Comparison of ENCODE assay signal across 13 cellular contexts in the genomic region with DNA sequence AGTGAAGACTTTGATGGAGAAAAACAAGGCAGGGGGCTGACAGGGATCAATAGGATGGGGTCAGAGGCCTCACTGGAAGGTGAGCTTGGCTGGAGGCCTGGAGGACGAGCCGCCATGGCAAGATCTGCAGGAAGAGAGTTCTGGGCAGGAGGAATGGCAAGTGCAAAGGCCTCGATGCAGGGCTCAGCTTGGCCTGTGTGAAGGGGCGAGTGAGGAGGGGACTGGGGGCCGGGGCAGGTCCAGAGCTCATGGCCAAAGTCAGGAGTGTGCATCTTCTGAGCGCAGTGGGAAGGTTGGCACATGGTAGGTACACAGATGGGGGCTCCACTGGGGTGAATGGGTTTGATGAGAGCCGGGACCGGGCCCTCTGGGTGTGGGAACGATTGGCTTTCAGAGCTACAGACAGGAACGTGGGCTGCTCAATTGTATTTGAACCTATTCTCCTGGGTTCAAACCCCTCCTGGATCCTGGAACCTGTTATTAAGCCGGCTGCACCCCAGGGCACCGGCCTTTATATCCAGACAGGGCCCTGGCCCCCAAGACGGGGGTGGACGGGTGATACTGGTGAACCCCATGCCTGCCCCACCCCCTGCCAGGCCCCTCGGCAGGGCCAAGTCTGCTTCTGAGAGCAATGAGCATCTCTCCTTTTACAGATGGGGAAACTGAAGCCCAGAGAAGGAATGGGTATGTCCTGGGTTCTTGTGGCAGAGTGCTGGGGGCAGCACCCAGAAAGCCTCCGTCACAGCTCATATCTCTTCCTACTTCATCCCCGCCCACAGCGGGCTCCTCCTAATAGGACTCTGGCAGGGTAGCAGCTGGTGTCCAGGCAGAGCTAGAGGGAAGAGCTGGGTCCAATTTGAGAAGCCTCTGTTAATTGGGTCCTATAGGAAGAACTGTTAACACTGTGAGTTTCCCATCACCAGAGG.
A peak's percentile ranks its signal among the peaks of the same experiment; 100 is the strongest.
DNase-seq lines count a peak whose midpoint lies in the region; ATAC-seq, FAIRE-seq and TF ChIP-seq lines count a peak whose summit lies in the region.
"Had no signal": no experiment of that assay in that cellular context is flagged by ENCODE, and none has a peak within 500 bp of the region (broad histone marks: within the 10 kb centered on the region; RNA-seq: fewer than 3 reads in every experiment).

No MANE protein-coding gene starts in this region.

- in situ Hi-C loops in brain microvascular endothelial cell (cut with HindIII; ENCODE audit: low pct_ligation_motif_present, low sequenced_read_pairs), result no loop called here

- TF ChIP-seq POLR2A in erythroblast (IDR thresholded peaks at IDR 0.05; ENCODE audit: low read length), result no peak

- no peak overlapping the region for H3K9ac ChIP-seq in neural progenitor cell

- H3K4me1 Mint-ChIP-seq in natural killer cell treated with Interleukin-12 subunit alpha and Interleukin-12 subunit beta and Interleukin-15 and Interleukin-18, amount 100 ng/mL, for 72 hours (ENCODE audit: low read depth in 2 of 2), result peaks cover 59 to 64% of the 10 kb centered on the region in 2 donors
- peaks cover 14 to 37% of the 10 kb centered on the region in 2 donors for H3K4me1 Mint-ChIP-seq in natural killer cell
- H3K4me1 Mint-ChIP-seq in neural progenitor cell, result peaks cover 12% of the 10 kb centered on the region
- peaks cover 44% of the 10 kb centered on the region for H3K4me1 Mint-ChIP-seq in Calu3 (ENCODE audit: low read depth, unreplicated experiment)
- H3K4me1 Mint-ChIP-seq: neural crest cell had no signal

- H3K27ac Mint-ChIP-seq in natural killer cell treated with Interleukin-12 subunit alpha and Interleukin-12 subunit beta and Interleukin-15 and Interleukin-18, amount 100 ng/mL, for 72 hours, result peak overlapping the region; percentile 72 to 86
- no peak overlapping the region for H3K27ac Mint-ChIP-seq in natural killer cell
- peak overlapping the region; percentile 85 for H3K27ac Mint-ChIP-seq in neural progenitor cell
- no peak overlapping the region for H3K27ac Mint-ChIP-seq in Calu3 (ENCODE audit: unreplicated experiment)

- no TSS peak for BruUV-seq in Calu3 (replicated peaks; lab: Mats Ljungman, UMichigan)

- H3K36me3 Mint-ChIP-seq in natural killer cell treated with Interleukin-12 subunit alpha and Interleukin-12 subunit beta and Interleukin-15 and Interleukin-18, amount 100 ng/mL, for 72 hours, result peaks cover 13% of the 10 kb centered on the region
- no peaks in the 10 kb centered on the region for H3K36me3 Mint-ChIP-seq in natural killer cell
- no peaks in the 10 kb centered on the region for H3K36me3 Mint-ChIP-seq in neural progenitor cell
- peaks cover 5% of the 10 kb centered on the region for H3K36me3 Mint-ChIP-seq in Calu3 (ENCODE audit: insufficient read depth, unreplicated experiment)

- CTCF ChIA-PET in Calu3 (lab: Charles Lee), result interaction anchor here (0.7 to 1.6 kb wide), 3 partner anchors 29 to 73 kb away, joined by 3 to 8 read pairs (median 4); no protein-coding TSS in a partner anchor

- peaks cover 4% of the 10 kb centered on the region for H3K9me3 Mint-ChIP-seq in natural killer cell treated with Interleukin-12 subunit alpha and Interleukin-12 subunit beta and Interleukin-15 and Interleukin-18, amount 100 ng/mL, for 72 hours
- H3K9me3 Mint-ChIP-seq in natural killer cell, result no peaks in the 10 kb centered on the region
- no peaks in the 10 kb centered on the region for H3K9me3 Mint-ChIP-seq in neural progenitor cell
- peaks cover 3% of the 10 kb centered on the region for H3K9me3 Mint-ChIP-seq in Calu3 (ENCODE audit: low read depth, unreplicated experiment)

- H3F3A ChIP-seq in neural progenitor cell (ENCODE audit: low read depth), result no peaks in the 10 kb centered on the region

- ATAC-seq in natural killer cell treated with Interleukin-12 subunit alpha and Interleukin-12 subunit beta and Interleukin-15 and Interleukin-18, amount 100 ng/mL, for 72 hours, result no peak
- ATAC-seq in natural killer cell, result no peak
- no peak for ATAC-seq in GM18868 (IDR thresholded peaks at IDR 0.05; ENCODE audit: unreplicated experiment)

- no peak overlapping the region for H3K4me2 ChIP-seq in neural progenitor cell

- no peak for DNase-seq in natural killer cell treated with Interleukin-12 subunit alpha and Interleukin-12 subunit beta and Interleukin-15 and Interleukin-18, amount 100 ng/mL, for 72 hours (ENCODE audit: low spot score)
- no peak for DNase-seq in natural killer cell
- DNase-seq in erythroblast (lab: John Stamatoyannopoulos, UW), result peak; percentile 75 to 84
- no peak for DNase-seq in neural progenitor cell (ENCODE audit: low spot score)
- no peak for DNase-seq in Calu3
- DNase-seq in brain microvascular endothelial cell, result no peak
- DNase-seq in HTR-8/SVneo (ENCODE audit: insufficient read length, low spot score), result no peak
- DNase-seq: activated naive CD4-positive, alpha-beta T cell treated with anti-CD3 and anti-CD28 coated beads, Interleukin-2, amount 50 U/mL, for 16 hours; NCI-H1417 treated with DMSO at 0.1 percent for 48 hours had no signal

- H3K27ac ChIP-seq in neural progenitor cell (no peak overlapping the region), brain microvascular endothelial cell (no peak overlapping the region)

- H3K4me1 ChIP-seq in neural progenitor cell, result no peaks in the 10 kb centered on the region

- TF ChIP-seq CTCF in natural killer cell (IDR thresholded peaks at IDR 0.05) (no peak), neural progenitor cell (IDR thresholded peaks at IDR 0.05) (no peak), Calu3 (IDR thresholded peaks at IDR 0.05; ENCODE audit: unreplicated experiment) (no peak), brain microvascular endothelial cell (IDR thresholded peaks at IDR 0.05; ENCODE audit: low read depth, low read length, missing control alignments) (no peak)

- no peaks in the 10 kb centered on the region for H3K79me2 ChIP-seq in neural progenitor cell (ENCODE audit: low read depth)

- H2AFZ ChIP-seq in neural progenitor cell (replicated peaks), result no peak overlapping the region

- H3K4me3 Mint-ChIP-seq in natural killer cell treated with Interleukin-12 subunit alpha and Interleukin-12 subunit beta and Interleukin-15 and Interleukin-18, amount 100 ng/mL, for 72 hours, result peak overlapping the region; percentile 69
- no peak overlapping the region for H3K4me3 Mint-ChIP-seq in natural killer cell
- no peak overlapping the region for H3K4me3 Mint-ChIP-seq in neural progenitor cell
- no peak overlapping the region for H3K4me3 Mint-ChIP-seq in Calu3 (ENCODE audit: low read depth, unreplicated experiment)
- H3K4me3 Mint-ChIP-seq: neural crest cell had no signal

- no peaks in the 10 kb centered on the region for H4K20me1 ChIP-seq in neural progenitor cell (ENCODE audit: low read depth)

- no peaks in the 10 kb centered on the region for H3K9me3 ChIP-seq in neural progenitor cell (ENCODE audit: low read depth)
- H3K9me3 ChIP-seq: thoracic aorta had no signal

- H3K36me3 ChIP-seq in neural progenitor cell (no peaks in the 10 kb centered on the region), brain microvascular endothelial cell (replicated peaks) (no peaks in the 10 kb centered on the region)
- H3K36me3 ChIP-seq: thoracic aorta had no signal

- H3K27me3 ChIP-seq in neural progenitor cell (no peaks in the 10 kb centered on the region), brain microvascular endothelial cell (replicated peaks) (no peaks in the 10 kb centered on the region)

- FAIRE-seq in HTR-8/SVneo (lab: Jason Lieb, UNC), result no peak
- FAIRE-seq: GM12891 had no signal

- peaks cover 7 to 17% of the 10 kb centered on the region in 2 donors for H3K27me3 Mint-ChIP-seq in natural killer cell treated with Interleukin-12 subunit alpha and Interleukin-12 subunit beta and Interleukin-15 and Interleukin-18, amount 100 ng/mL, for 72 hours
- H3K27me3 Mint-ChIP-seq in natural killer cell (ENCODE audit: low read depth in 2 of 2) (peaks cover 26 to 41% of the 10 kb centered on the region in 2 donors), neural progenitor cell (ENCODE audit: insufficient read depth, low read depth) (peaks cover 6% of the 10 kb centered on the region), Calu3 (ENCODE audit: unreplicated experiment) (peaks cover 21% of the 10 kb centered on the region)

- intact Hi-C loops in natural killer cell (cut with micrococcal nuclease) (no loop called here), Calu3 (cut with micrococcal nuclease; ENCODE audit: unreplicated experiment) (no loop called here)

- no peak overlapping the region for H3K4me3 ChIP-seq in neural progenitor cell
- no peak overlapping the region for H3K4me3 ChIP-seq in brain microvascular endothelial cell (ENCODE audit: low read depth, low read length)
- H3K4me3 ChIP-seq: thoracic aorta had no signal

Comparison
In these comparisons a context has a peak if more than half of its experiments do, and no peak if none do; other contexts are left out.
1. H3K27ac Mint-ChIP-seq: peak in natural killer cell treated with Interleukin-12 subunit alpha and Interleukin-12 subunit beta and Interleukin-15 and Interleukin-18, amount 100 ng/mL, for 72 hours (2 of 2) and neural progenitor cell (single experiment); none in natural killer cell (0 of 2) and Calu3 (single experiment).
2. DNase-seq: peak in erythroblast (2 of 2); none in natural killer cell treated with Interleukin-12 subunit alpha and Interleukin-12 subunit beta and Interleukin-15 and Interleukin-18, amount 100 ng/mL, for 72 hours (single experiment), natural killer cell (single experiment), neural progenitor cell (single experiment), Calu3 (single experiment), brain microvascular endothelial cell (single experiment) and HTR-8/SVneo (single experiment).